ENCODE assay signal across 17 cellular contexts in the genomic region with DNA sequence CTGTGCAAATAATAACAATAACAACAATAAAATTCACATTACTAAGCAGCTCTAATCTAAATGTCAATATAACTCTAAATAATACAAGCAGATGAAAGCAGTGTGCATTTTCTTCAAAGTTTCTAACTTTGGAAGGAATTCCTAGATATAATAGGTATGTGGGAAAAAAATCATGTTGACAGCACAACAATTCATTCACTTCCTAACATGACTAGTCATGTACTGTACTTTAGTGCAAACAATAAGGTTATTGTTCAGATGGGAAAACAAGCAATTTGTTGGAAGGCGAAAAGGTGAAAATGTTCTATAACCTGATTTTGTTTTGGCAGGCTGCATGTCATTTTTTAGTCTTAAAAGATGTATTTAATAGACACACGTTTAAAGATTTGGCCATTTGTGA.
DNase-seq lines count a peak whose midpoint lies in the region; ATAC-seq, FAIRE-seq and TF ChIP-seq lines count a peak whose summit lies in the region.
"Had no signal": no experiment of that assay in that cellular context is flagged by ENCODE, and none has a peak within 500 bp of the region (broad histone marks: within the 10 kb centered on the region; RNA-seq: fewer than 3 reads in every experiment).

No MANE protein-coding gene starts in this region.

- WGBS in smooth muscle cell (ENCODE audit: low lambda C conversion rate): 73% methylated on average over 2 of the region's 2 CpGs

- POLR2A ChIA-PET in endothelial cell of umbilical vein (lab: Charles Lee): no interaction called here

- no peak overlapping the region for H3K9ac ChIP-seq in endothelial cell of umbilical vein (replicated peaks; ENCODE audit: extremely low read depth, insufficient read depth, low read length)
- no peak overlapping the region for H3K9ac ChIP-seq in smooth muscle cell (ENCODE audit: low read depth)
- H3K9ac ChIP-seq: KMS-11 had no signal

- DNase-seq in HPDE6-E6E7 (ENCODE audit: extremely low spot score): peak; percentile 29
- DNase-seq in SK-MEL-5 (ENCODE audit: low read depth, low spot score): peak; percentile 61
- peak; percentile 75 for DNase-seq in endothelial cell of umbilical vein (ENCODE audit: low read depth, low spot score)
- no peak for DNase-seq in smooth muscle cell (lab: John Stamatoyannopoulos, UW; ENCODE audit: unreplicated experiment)
- DNase-seq in T-helper 2 cell: no peak
- DNase-seq: AML-193, DMS 273 treated with DMSO at 0.1 percent for 48 hours, DND-41, NCI-H1417 treated with DMSO at 0.1 percent for 48 hours, NCI-H2029, NCI-H345, NCI-H524 treated with DMSO at 0.1 percent for 48 hours, PC-9 had no signal

- H3K4me3 ChIP-seq in endothelial cell of umbilical vein (replicated peaks in 1 of 3; ENCODE audit: insufficient read depth in 1 of 3, low read depth in 1 of 3, low read length in 3 of 3) (no peak overlapping the region), smooth muscle cell (no peak overlapping the region)
- H3K4me3 ChIP-seq: PC-9, SJSA1 had no signal

- intact Hi-C loops in endothelial cell of umbilical vein (cut with micrococcal nuclease): loop anchor here (5.0 kb wide), 2 partner anchors 76 to 486 kb away; a partner anchor contains a TSS

- ATAC-seq in HG03045 (IDR thresholded peaks at IDR 0.05; ENCODE audit: unreplicated experiment) (no peak), SK-N-SH treated with all-trans-retinoic acid at 6 μM for 48 hours (no peak)

- no TSS peak for BruUV-seq in endothelial cell of umbilical vein (replicated peaks; lab: Mats Ljungman, UMichigan)

- dilution Hi-C loops in endothelial cell of umbilical vein (cut with MboI; ENCODE audit: extremely low pct_ligation_motif_present, low sequenced_read_pairs): no loop called here

- H2AFZ ChIP-seq in endothelial cell of umbilical vein (ENCODE audit: low read depth, low read length) (no peak overlapping the region), smooth muscle cell (ENCODE audit: low read depth) (no peak overlapping the region)
- H2AFZ ChIP-seq: PC-9 had no signal

- TF ChIP-seq CTCF in endothelial cell of umbilical vein (IDR thresholded peaks at IDR 0.05; ENCODE audit: extremely low read depth in 1 of 2, insufficient read depth in 1 of 2, low read depth in 1 of 2, low read length in 2 of 2): no peak
- TF ChIP-seq CTCF in smooth muscle cell (IDR thresholded peaks at IDR 0.05; ENCODE audit: borderline replicate concordance, insufficient read depth, poor library complexity, severe bottlenecking): no peak

- H3K36me3 ChIP-seq in endothelial cell of umbilical vein (ENCODE audit: control insufficient read depth in 2 of 2, extremely low read depth in 1 of 2, insufficient read depth in 2 of 2, low read length in 2 of 2) (no peaks in the 10 kb centered on the region), smooth muscle cell (ENCODE audit: low read depth) (no peaks in the 10 kb centered on the region)
- H3K36me3 ChIP-seq: SJSA1 had no signal

- H3K27me3 ChIP-seq in endothelial cell of umbilical vein (ENCODE audit: control insufficient read depth in 2 of 2, insufficient read depth in 2 of 2, low read length in 2 of 2) (no peaks in the 10 kb centered on the region), smooth muscle cell (ENCODE audit: low read depth) (no peaks in the 10 kb centered on the region)
- H3K27me3 ChIP-seq: SJSA1 had no signal

- no peak for TF ChIP-seq POLR2A in endothelial cell of umbilical vein (IDR thresholded peaks at IDR 0.05; ENCODE audit: low read depth, low read length)

- H3K4me1 ChIP-seq in endothelial cell of umbilical vein (ENCODE audit: control insufficient read depth, extremely low read depth, insufficient read depth, low read length) (peaks cover 39% of the 10 kb centered on the region), smooth muscle cell (ENCODE audit: low read depth) (no peaks in the 10 kb centered on the region)

- CTCF ChIA-PET in endothelial cell of umbilical vein (lab: Charles Lee): no interaction called here

- H3F3A ChIP-seq in smooth muscle cell (ENCODE audit: low read depth): peaks cover 5% of the 10 kb centered on the region

- no peaks in the 10 kb centered on the region for H3K9me1 ChIP-seq in endothelial cell of umbilical vein (replicated peaks; ENCODE audit: control insufficient read depth, extremely low read depth, insufficient read depth, low read length)

- H3K27ac ChIP-seq in endothelial cell of umbilical vein (ENCODE audit: insufficient read depth, low read depth, low read length) (peak overlapping the region; percentile 39), smooth muscle cell (ENCODE audit: low read depth) (peak overlapping the region; percentile 40)
- H3K27ac ChIP-seq: KMS-11, PC-9, SJSA1 had no signal

- no peaks in the 10 kb centered on the region for H3K79me2 ChIP-seq in endothelial cell of umbilical vein (ENCODE audit: control insufficient read depth, insufficient read depth, low read length)
- H3K79me2 ChIP-seq in smooth muscle cell (ENCODE audit: low read depth): no peaks in the 10 kb centered on the region

- FAIRE-seq in endothelial cell of umbilical vein (lab: Jason Lieb, UNC): peak; percentile 81

- H3K4me2 ChIP-seq in endothelial cell of umbilical vein (ENCODE audit: insufficient read depth, low read length) (peak overlapping the region; percentile 34), smooth muscle cell (no peak overlapping the region)
- H3K4me2 ChIP-seq: KMS-11, PC-9 had no signal

- H3K9me3 ChIP-seq in endothelial cell of umbilical vein (replicated peaks; ENCODE audit: control insufficient read depth, insufficient read depth, low read length) (no peaks in the 10 kb centered on the region), smooth muscle cell (replicated peaks; ENCODE audit: low read depth) (no peaks in the 10 kb centered on the region)
- H3K9me3 ChIP-seq: SJSA1 had no signal

- H4K20me1 ChIP-seq in endothelial cell of umbilical vein (replicated peaks; ENCODE audit: control insufficient read depth, extremely low read depth, insufficient read depth, low read length) (no peaks in the 10 kb centered on the region), smooth muscle cell (ENCODE audit: low read depth) (no peaks in the 10 kb centered on the region)

- in situ Hi-C loops in SK-MEL-5 (cut with HindIII; ENCODE audit: low pct_unique_long_range_greater_than_20kb, low sequenced_read_pairs): no loop called here

TF ChIP-seq in endothelial cell of umbilical vein, 7 proteins besides CTCF, POLR2A, EP300 and RAD21:
- TF ChIP-seq GATA2 (IDR thresholded peaks at IDR 0.05; ENCODE audit: insufficient read depth, insufficient read length, low read depth, low read length) (no peak), JUN (IDR thresholded peaks at IDR 0.05; ENCODE audit: borderline replicate concordance, insufficient read depth, insufficient read length, low read depth) (peak; percentile 56), EZH2 (IDR thresholded peaks at IDR 0.05; ENCODE audit: borderline replicate concordance, low read depth, low read length, severe bottlenecking) (no peak), FOS (IDR thresholded peaks at IDR 0.05; ENCODE audit: borderline replicate concordance, insufficient read depth, low read length) (no peak)
- TF ChIP-seq, protein P1, sequence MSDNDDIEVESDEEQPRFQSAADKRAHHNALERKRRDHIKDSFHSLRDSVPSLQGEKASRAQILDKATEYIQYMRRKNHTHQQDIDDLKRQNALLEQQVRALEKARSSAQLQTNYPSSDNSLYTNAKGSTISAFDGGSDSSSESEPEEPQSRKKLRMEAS (IDR thresholded peaks at IDR 0.05; ENCODE audit: insufficient read depth, insufficient read length): no peak

TF ChIP-seq in SK-N-SH treated with all-trans-retinoic acid at 6 μM for 48 hours, 23 proteins besides CTCF, POLR2A, EP300 and RAD21:
- TF ChIP-seq, protein P2, sequence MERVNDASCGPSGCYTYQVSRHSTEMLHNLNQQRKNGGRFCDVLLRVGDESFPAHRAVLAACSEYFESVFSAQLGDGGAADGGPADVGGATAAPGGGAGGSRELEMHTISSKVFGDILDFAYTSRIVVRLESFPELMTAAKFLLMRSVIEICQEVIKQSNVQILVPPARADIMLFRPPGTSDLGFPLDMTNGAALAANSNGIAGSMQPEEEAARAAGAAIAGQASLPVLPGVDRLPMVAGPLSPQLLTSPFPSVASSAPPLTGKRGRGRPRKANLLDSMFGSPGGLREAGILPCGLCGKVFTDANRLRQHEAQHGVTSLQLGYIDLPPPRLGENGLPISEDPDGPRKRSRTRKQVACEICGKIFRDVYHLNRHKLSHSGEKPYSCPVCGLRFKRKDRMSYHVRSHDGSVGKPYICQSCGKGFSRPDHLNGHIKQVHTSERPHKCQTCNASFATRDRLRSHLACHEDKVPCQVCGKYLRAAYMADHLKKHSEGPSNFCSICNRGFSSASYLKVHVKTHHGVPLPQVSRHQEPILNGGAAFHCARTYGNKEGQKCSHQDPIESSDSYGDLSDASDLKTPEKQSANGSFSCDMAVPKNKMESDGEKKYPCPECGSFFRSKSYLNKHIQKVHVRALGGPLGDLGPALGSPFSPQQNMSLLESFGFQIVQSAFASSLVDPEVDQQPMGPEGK (CRISPR knock-in tag; IDR thresholded peaks at IDR 0.05; ENCODE audit: borderline replicate concordance): no peak
- TF ChIP-seq RARB (CRISPR knock-in tag; IDR thresholded peaks at IDR 0.05): no peak
- no peak for TF ChIP-seq PPARA (CRISPR knock-in tag; IDR thresholded peaks at IDR 0.05; ENCODE audit: borderline replicate concordance)
- no peak for TF ChIP-seq ZFP3 (CRISPR knock-in tag; IDR thresholded peaks at IDR 0.05)
- TF ChIP-seq ISL1 (CRISPR knock-in tag; IDR thresholded peaks at IDR 0.05): no peak; the same call in 1 of the 2 replicates
- no peak for TF ChIP-seq ESRRG (CRISPR knock-in tag; IDR thresholded peaks at IDR 0.05)
- no peak for TF ChIP-seq BACH2 (CRISPR knock-in tag; IDR thresholded peaks at IDR 0.05; ENCODE audit: borderline replicate concordance)
- TF ChIP-seq CSDC2 (CRISPR knock-in tag; IDR thresholded peaks at IDR 0.05): no peak
- no peak for TF ChIP-seq TCF4 (CRISPR knock-in tag; IDR thresholded peaks at IDR 0.05; ENCODE audit: borderline replicate concordance)
- no peak for TF ChIP-seq ZFP30 (CRISPR knock-in tag; IDR thresholded peaks at IDR 0.05)
- no peak for TF ChIP-seq ZNF70 (CRISPR knock-in tag; IDR thresholded peaks at IDR 0.05)
TF ChIP-seq in SK-N-SH treated with all-trans-retinoic acid at 6 μM for 48 hours: peak in this region for 0.

Comparison
In these comparisons a context has a peak if more than half of its experiments do, and no peak if none do; other contexts are left out.
1. DNase-seq: peak in HPDE6-E6E7 (single experiment), SK-MEL-5 (single experiment) and endothelial cell of umbilical vein (single experiment); none in smooth muscle cell (single experiment) and T-helper 2 cell (0 of 5).